In the genomic region with DNA sequence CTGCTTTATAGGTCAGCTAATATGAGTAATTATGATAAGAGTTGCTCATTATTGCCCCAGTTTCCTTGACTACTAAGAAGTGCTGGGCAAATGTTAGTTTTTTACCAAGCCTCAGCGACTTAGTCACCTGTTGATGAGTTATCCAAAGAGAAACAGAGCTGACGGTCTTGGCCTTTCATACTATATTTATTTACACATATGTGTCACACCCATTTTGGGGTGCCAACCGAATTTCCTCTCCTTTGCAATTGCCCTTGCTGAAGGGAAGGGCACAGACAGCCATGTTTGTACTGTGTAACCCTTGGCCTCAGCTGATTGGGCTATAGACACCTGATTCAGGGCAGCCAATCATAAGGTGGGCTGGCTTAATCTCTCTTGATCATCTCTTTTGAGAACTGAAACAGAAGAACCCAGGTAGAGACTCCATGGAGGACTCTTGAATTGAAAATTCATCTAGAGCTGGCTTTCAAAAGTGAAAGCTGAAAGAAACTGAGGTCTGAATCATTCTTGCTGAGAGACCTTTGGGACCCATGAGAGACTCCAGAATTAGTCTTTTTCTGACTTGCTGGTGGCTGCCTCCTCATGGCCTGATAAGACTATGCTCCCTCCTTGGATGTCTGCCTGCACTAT, we compare ENCODE assay signal across 9 cellular contexts.
A peak's percentile ranks its signal among the peaks of the same experiment; 100 is the strongest.
DNase-seq lines count a peak whose midpoint lies in the region; ATAC-seq, FAIRE-seq and TF ChIP-seq lines count a peak whose summit lies in the region.
"Had no signal": no experiment of that assay in that cellular context is flagged by ENCODE, and none has a peak within 500 bp of the region (broad histone marks: within the 10 kb centered on the region; RNA-seq: fewer than 3 reads in every experiment).

No MANE protein-coding gene starts in this region.

- H3K4me3 Mint-ChIP-seq in T-helper 17 cell: no peak overlapping the region

- no peak overlapping the region for H3K27ac ChIP-seq in pancreas

- DNase-seq in T-helper 17 cell (no peak), pancreas (peak in 1 of 6 donors; percentile 2), NCI-H2227 treated with DMSO at 0.1 percent for 48 hours (lab: John Stamatoyannopoulos, UW) (no peak), NCI-H510A treated with DMSO at 0.1 percent for 48 hours (lab: John Stamatoyannopoulos, UW) (no peak), NOMO-1 treated with DMSO at 0.1 percent for 48 hours (lab: John Stamatoyannopoulos, UW; ENCODE audit: unreplicated experiment) (no peak)

- TF ChIP-seq CTCF in pancreas (IDR thresholded peaks at IDR 0.05): no peak

- H3K36me3 ChIP-seq in pancreas: no peaks in the 10 kb centered on the region

- intact Hi-C loops in pancreas (cut with DNase I): no loop called here

- WGBS in pancreas, 2 donors: 29 to 39% methylated on average over 3 of the region's 3 CpGs

- H3K4me1 ChIP-seq in pancreas: peaks cover 0 to 10% (median 8%) of the 10 kb centered on the region in 3 donors

- peak; percentile 51 for ATAC-seq in GM18868 (IDR thresholded peaks at IDR 0.05; ENCODE audit: unreplicated experiment)
- peak; percentile 36 for ATAC-seq in HG02884 (IDR thresholded peaks at IDR 0.05; ENCODE audit: unreplicated experiment)
- peak; percentile 41 for ATAC-seq in T-helper 17 cell
- ATAC-seq in pancreas: peak; percentile 22 to 70 (median 56)
- ATAC-seq in HG03108 (IDR thresholded peaks at IDR 0.05; ENCODE audit: unreplicated experiment): no peak

- peak overlapping the region; percentile 16 for H3K27ac Mint-ChIP-seq in T-helper 17 cell

- peak; percentile 67 for FAIRE-seq in pancreas (lab: Jason Lieb, UNC)
- FAIRE-seq: TTC549 had no signal

- peaks cover 0 to 14% (median 0%) of the 10 kb centered on the region in 4 donors for H3K27me3 ChIP-seq in pancreas

- H3K27me3 Mint-ChIP-seq in T-helper 17 cell: no peaks in the 10 kb centered on the region

- no peaks in the 10 kb centered on the region for H3K9me3 ChIP-seq in T-helper 17 cell (ENCODE audit: control insufficient read depth, low read length, poor library complexity, severe bottlenecking)
- no peaks in the 10 kb centered on the region for H3K9me3 ChIP-seq in pancreas

- H3K36me3 Mint-ChIP-seq in T-helper 17 cell (ENCODE audit: low read depth): peaks cover 3% of the 10 kb centered on the region

- H3K4me1 Mint-ChIP-seq in T-helper 17 cell: peaks cover 16% of the 10 kb centered on the region

- H3K4me3 ChIP-seq in pancreas: no peak overlapping the region
